Comparison of ENCODE assay signal across 7 cellular contexts in the genomic region with DNA sequence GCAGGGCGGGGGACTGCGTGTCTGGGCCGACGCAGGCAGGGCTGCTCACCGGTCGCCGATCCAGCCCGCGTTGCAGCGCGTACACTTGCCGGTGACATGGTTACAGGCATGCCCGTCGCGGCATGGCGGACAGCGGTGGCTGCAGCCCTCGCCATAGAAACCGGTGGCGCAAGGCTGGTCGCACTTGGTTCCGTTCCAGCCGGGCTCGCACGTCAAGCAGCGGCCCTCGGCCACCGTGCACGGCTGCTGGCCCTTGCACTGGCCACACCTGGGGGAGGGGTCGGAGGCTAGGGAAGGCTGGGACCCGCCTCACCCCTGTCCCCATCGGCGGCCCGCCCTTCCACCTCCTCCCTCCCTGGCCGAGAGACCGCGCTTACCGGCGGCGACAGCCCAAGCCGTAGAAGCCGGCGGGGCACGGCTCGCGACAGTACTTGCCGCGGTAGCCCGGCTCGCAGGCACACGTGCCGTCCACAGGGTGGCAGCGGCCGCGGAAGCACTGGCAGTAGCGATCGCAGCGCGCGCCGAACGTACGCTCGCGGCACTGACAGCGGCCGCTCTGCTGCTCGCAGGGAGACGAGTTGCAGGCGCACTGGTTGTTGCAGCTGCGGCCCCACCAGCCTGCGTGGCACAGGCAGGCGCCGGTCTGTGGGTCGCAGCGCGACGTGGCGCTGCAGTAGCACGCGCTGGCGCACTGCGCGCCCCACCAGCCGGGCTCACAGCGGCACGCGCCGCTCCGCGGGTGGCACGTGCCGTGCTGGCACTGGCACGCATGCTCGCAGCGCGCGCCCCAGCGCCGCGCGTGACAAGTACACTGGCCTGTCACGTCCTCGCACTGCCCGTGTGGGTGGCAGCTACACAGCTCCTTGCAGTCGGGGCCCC. TPM values are rescaled to one million over a fixed set of nuclear protein-coding genes. Genes with fewer than 3 reads are reported as not detected.
DNase-seq lines count a peak whose midpoint lies in the region; ATAC-seq, FAIRE-seq and TF ChIP-seq lines count a peak whose summit lies in the region.

No MANE protein-coding gene starts in this region.

- FAIRE-seq in kidney (lab: Jason Lieb, UNC): no peak

- H3K27ac ChIP-seq in RWPE1 (no peak overlapping the region), kidney (ENCODE audit: low read depth in 2 of 2, low read length in 2 of 2) (no peak overlapping the region)

- POLR2A ChIA-PET in RWPE1 (lab: Yijun Ruan, JAX; ENCODE audit: low non-redundant PET): no interaction called here

- intact Hi-C loops in kidney (cut with DNase I): no loop called here

- no peak overlapping the region for H3K9ac ChIP-seq in kidney (ENCODE audit: low read length in 2 of 2)

- H3K9me3 ChIP-seq in kidney (ENCODE audit: control insufficient read depth in 1 of 2, low read length in 2 of 2): no peaks in the 10 kb centered on the region

- CTCF ChIA-PET in RWPE1 (lab: Yijun Ruan, JAX): no interaction called here

- TF ChIP-seq CTCF in HFF-Myc (IDR thresholded peaks at IDR 0.05; ENCODE audit: low read depth, low read length, missing control alignments) (peak; percentile 14), RWPE1 (conservative IDR thresholded peaks at IDR 0.05; ENCODE audit: low read depth) (peak; percentile 65), astrocyte of the spinal cord (IDR thresholded peaks at IDR 0.05; ENCODE audit: low read depth, low read length) (peak; percentile 44), kidney (IDR thresholded peaks at IDR 0.05; ENCODE audit: borderline replicate concordance, extremely low read depth, insufficient read depth) (peak; percentile 17)

- no peak overlapping the region for H3K4me3 ChIP-seq in HFF-Myc (replicated peaks; ENCODE audit: low read depth, low read length)
- H3K4me3 ChIP-seq in astrocyte of the spinal cord (ENCODE audit: low read depth, low read length): no peak overlapping the region
- peak overlapping the region in 1 of 2 donors; percentile 43 for H3K4me3 ChIP-seq in kidney (ENCODE audit: low read length in 2 of 2)

- ATAC-seq in GM21737 (IDR thresholded peaks at IDR 0.05; ENCODE audit: unreplicated experiment) (no peak), GM18861 (IDR thresholded peaks at IDR 0.05; ENCODE audit: unreplicated experiment) (no peak)

- H3K4me1 ChIP-seq in kidney (ENCODE audit: control insufficient read depth in 1 of 2, insufficient read depth in 1 of 2, low read depth in 1 of 2, low read length in 2 of 2): peaks cover 0 to 20% of the 10 kb centered on the region in 2 donors

- DNase-seq in HFF-Myc (ENCODE audit: extremely low read depth, low read depth) (no peak), RWPE1 (ENCODE audit: low spot score) (peak; percentile 54), astrocyte of the spinal cord (ENCODE audit: low read depth, low spot score) (no peak), kidney (peak; percentile 82)
- peak in 2 of 3 experiments; percentile 25 to 26 for DNase-seq in stimulated activated CD4-positive, alpha-beta T cell treated with anti-CD3 and anti-CD28 coated beads, TNF-alpha, amount 100 ng/mL, for 4 hours (ENCODE audit: low read depth in 3 of 3)

- in situ Hi-C loops in astrocyte of the spinal cord (cut with HindIII; ENCODE audit: low sequenced_read_pairs): no loop called here

- H3K36me3 ChIP-seq in kidney (ENCODE audit: control insufficient read depth in 1 of 2, insufficient read depth in 2 of 2, low read length in 2 of 2): peaks cover 0 to 4% of the 10 kb centered on the region in 2 donors

RNA-seq across cellular contexts. Expression of a gene that starts 6.7 kb away (rescaled TPM):
- 12.3 TPM for total RNA-seq in kidney
- polyA plus RNA-seq in kidney (ENCODE audit: insufficient read depth, low read depth, low replicate concordance): 5.0 TPM

RNA-seq across cellular contexts. Expression of a gene that starts 36.9 kb away (rescaled TPM):
- total RNA-seq in kidney: 6.5 TPM
- polyA plus RNA-seq in kidney (ENCODE audit: insufficient read depth, low read depth, low replicate concordance): 3.7 TPM

Comparison
In these comparisons a context has a peak if more than half of its experiments do, and no peak if none do; other contexts are left out.
1. DNase-seq: peak in RWPE1 (single experiment), kidney (single experiment) and stimulated activated CD4-positive, alpha-beta T cell treated with anti-CD3 and anti-CD28 coated beads, TNF-alpha, amount 100 ng/mL, for 4 hours (2 of 3); none in HFF-Myc (single experiment) and astrocyte of the spinal cord (single experiment).
2. CTCF ChIP-seq: peak in every context shown above with its lines; median percentile 65 in RWPE1; 44 in astrocyte of the spinal cord; 17 in kidney; 14 in HFF-Myc.